In the genomic region with DNA sequence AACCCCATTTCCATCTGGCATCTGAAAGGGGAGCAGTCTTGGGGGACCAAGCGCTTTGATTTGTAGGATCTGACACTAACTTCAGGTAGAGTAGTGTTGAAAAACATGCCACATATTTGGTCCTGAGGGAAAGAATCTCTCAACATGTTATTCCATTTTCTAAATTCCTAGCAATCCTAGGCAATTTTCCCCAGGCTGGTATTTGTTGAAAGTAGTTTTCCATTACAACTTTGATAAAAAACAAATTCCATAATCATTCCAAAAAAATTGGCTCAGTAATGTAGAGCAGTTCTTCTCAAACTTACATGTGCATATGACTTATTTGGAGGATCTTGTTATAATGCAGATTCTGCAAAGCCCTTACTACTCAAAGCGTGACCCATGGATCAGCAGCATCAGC, we compare ENCODE assay signal across 26 cellular contexts.
"Had no signal": no experiment of that assay in that cellular context is flagged by ENCODE, and none has a peak within 500 bp of the region (broad histone marks: within the 10 kb centered on the region; RNA-seq: fewer than 3 reads in every experiment).

No MANE protein-coding gene starts in this region.

- H3K27me3 ChIP-seq: hepatocyte, neural progenitor cell, neutrophil, ovary, right atrium auricular region, suprapubic skin, tibial nerve, upper lobe of left lung, vagina had no signal

- H3K27ac Mint-ChIP-seq: naive B cell; natural killer cell; nephron progenitor cell; neural progenitor cell; progenitor cell of endocrine pancreas; stimulated activated naive B cell treated with anti-CD40 and anti-IgM and Interleukin-4, amounts not matched to agents 10 μg/mL and 1 μg/mL and 100 μg/mL, for 72 hours had no signal

- H3K36me3 Mint-ChIP-seq: natural killer cell, neural progenitor cell had no signal

- DNase-seq: left ventricle myocardium inferior; naive B cell; natural killer cell; nephron progenitor cell; occipital lobe; ovary; stimulated activated CD4-positive, alpha-beta T cell treated with anti-CD3 and anti-CD28 coated beads, Interleukin-12 subunit alpha, Interleukin-12 subunit beta, amount 100 ng/mL, for 4 hours; stimulated activated CD4-positive, alpha-beta T cell treated with anti-CD3 and anti-CD28 coated beads, Interleukin-15, amount 100 ng/mL, for 24 hours; stimulated activated CD4-positive, alpha-beta T cell treated with anti-CD3 and anti-CD28 coated beads, Interleukin-2, amount 100 ng/mL, for 24 hours; stimulated activated CD4-positive, alpha-beta T cell treated with anti-CD3 and anti-CD28 coated beads, Interleukin-4, amount 100 ng/mL, for 1 hour; stimulated activated naive B cell treated with anti-CD40 and anti-IgM and Interleukin-4, amounts not matched to agents 10 μg/mL and 1 μg/mL and 100 μg/mL, for 72 hours; stimulated activated naive CD8-positive, alpha-beta T cell treated with anti-CD3 and anti-CD28 coated beads, Interleukin-15, Interleukin-2, amounts not matched to agents 100 U/mL and 50 U/mL, for 24 hours; upper lobe of left lung had no signal

- ATAC-seq: natural killer cell; sciatic nerve; stimulated activated naive B cell treated with anti-CD40 and anti-IgM and Interleukin-4, amounts not matched to agents 10 μg/mL and 1 μg/mL and 100 μg/mL, for 72 hours; stimulated activated naive CD8-positive, alpha-beta T cell treated with anti-CD3 and anti-CD28 coated beads, Interleukin-15, Interleukin-2, amounts not matched to agents 100 U/mL and 50 U/mL, for 24 hours had no signal

- H3K4me1 ChIP-seq: left ventricle myocardium inferior, neural progenitor cell, right atrium auricular region, suprapubic skin, tibial nerve, upper lobe of left lung had no signal

- H3K9me3 ChIP-seq: neutrophil, ovary, suprapubic skin, upper lobe of left lung, vagina had no signal

- H3K4me3 ChIP-seq: hepatocyte, left ventricle myocardium inferior, lung, neural progenitor cell, ovary, right atrium auricular region, skin epidermis, suprapubic skin, thoracic aorta, tibial nerve, upper lobe of left lung, vagina had no signal

- H3K36me3 ChIP-seq: left ventricle myocardium inferior, neural progenitor cell, neutrophil, ovary, right atrium auricular region, suprapubic skin, thoracic aorta, tibial nerve, upper lobe of left lung, vagina had no signal

- H3K4me1 Mint-ChIP-seq: naive B cell; natural killer cell; nephron progenitor cell; neural progenitor cell; stimulated activated naive B cell treated with anti-CD40 and anti-IgM and Interleukin-4, amounts not matched to agents 10 μg/mL and 1 μg/mL and 100 μg/mL, for 72 hours had no signal

- H3K27ac ChIP-seq: hepatocyte, left ventricle myocardium inferior, neural progenitor cell, neutrophil, ovary, right atrium auricular region, skin epidermis, suprapubic skin, thoracic aorta, tibial nerve, upper lobe of left lung, vagina had no signal

- H3K4me3 Mint-ChIP-seq: mesothelial cell of epicardium; naive B cell; natural killer cell; nephron progenitor cell; neural progenitor cell; stimulated activated naive B cell treated with anti-CD40 and anti-IgM and Interleukin-4, amounts not matched to agents 10 μg/mL and 1 μg/mL and 100 μg/mL, for 72 hours had no signal
